ENCODE assay signal across 33 cellular contexts in genomic region chr1:150582371-150582770, GRCh38. TPM values are rescaled to one million over a fixed set of nuclear protein-coding genes. Genes with fewer than 3 reads are reported as not detected.
DNase-seq lines count a peak whose midpoint lies in the region; ATAC-seq and TF ChIP-seq lines count a peak whose summit lies in the region.
"Had no signal": no experiment of that assay in that cellular context is flagged by ENCODE, and none has a peak within 500 bp of the region (broad histone marks: within the 10 kb centered on the region; RNA-seq: fewer than 3 reads in every experiment).

No MANE protein-coding gene starts in this region.

- TF ChIP-seq EP300 in SK-N-SH (IDR thresholded peaks at IDR 0.05; ENCODE audit: borderline replicate concordance in 1 of 2, low read depth in 1 of 2, low read length in 1 of 2) = no peak

- no peak overlapping the region for H3K23ac ChIP-seq in mesenchymal stem cell (ENCODE audit: low read length in 2 of 2)

- no peak overlapping the region for H3K18ac ChIP-seq in mesenchymal stem cell (ENCODE audit: low read depth in 1 of 2, low read length in 2 of 2)

- no peaks in the 10 kb centered on the region; a peak in 3 of 22 replicates for H3K9me3 ChIP-seq in BLaER1 treated with 17β-estradiol and CSF1 and Interleukin-3, amounts not matched to agents 10 nM and 100 nM (replicated peaks in 1 of 11)
- no peaks in the 10 kb centered on the region for H3K9me3 ChIP-seq in mesenchymal stem cell (ENCODE audit: control insufficient read depth, low read length)
- no peaks in the 10 kb centered on the region for H3K9me3 ChIP-seq in SK-N-SH
- H3K9me3 ChIP-seq in PC-9 (ENCODE audit: insufficient read depth, low read depth) = no peaks in the 10 kb centered on the region
- H3K9me3 ChIP-seq: HAP-1, MG63, prostate gland, sigmoid colon, thoracic aorta had no signal

- H3K4me3 Mint-ChIP-seq in HFFc6 = no peak overlapping the region
- H3K4me3 Mint-ChIP-seq: activated CD8-positive, alpha-beta T cell treated with anti-CD3 and anti-CD28 coated beads for 36 hours; activated naive CD8-positive, alpha-beta T cell treated with anti-CD3 and anti-CD28 coated beads, Interleukin-2, amount 10 ng/mL, durations not matched to agents 7 days and 5 days; CD8-positive, alpha-beta T cell; T-helper 17 cell had no signal

- no peak overlapping the region for H4K8ac ChIP-seq in mesenchymal stem cell (ENCODE audit: low read length)

- no peak for ATAC-seq in GM18502 (IDR thresholded peaks at IDR 0.05; ENCODE audit: poor library complexity, unreplicated experiment)
- ATAC-seq: activated CD8-positive, alpha-beta T cell treated with anti-CD3 and anti-CD28 coated beads for 36 hours; CD8-positive, alpha-beta T cell; T-helper 17 cell had no signal

- peaks cover 17 to 32% (median 25%) of the 10 kb centered on the region in 10 experiments for H3K4me1 ChIP-seq in BLaER1 treated with 17β-estradiol and CSF1 and Interleukin-3, amounts not matched to agents 10 nM and 100 nM
- H3K4me1 ChIP-seq in mesenchymal stem cell (ENCODE audit: control insufficient read depth, insufficient read depth, low read depth, low read length) (peaks cover 4% of the 10 kb centered on the region), SK-N-SH (ENCODE audit: control insufficient read depth in 1 of 2, insufficient read depth in 2 of 2, low read depth in 1 of 2, low read length in 1 of 2) (peaks cover 0 to 4% of the 10 kb centered on the region in 2 experiments; a peak in 1 of 4 replicates), PC-9 (replicated peaks; ENCODE audit: insufficient read depth) (peaks cover 8% of the 10 kb centered on the region)
- H3K4me1 ChIP-seq: prostate gland had no signal

- no peak overlapping the region for H2BK15ac ChIP-seq in mesenchymal stem cell (ENCODE audit: low read depth, poor library complexity, severe bottlenecking)

- no TSS peak for BruUV-seq in PC-9 (replicated peaks; lab: Mats Ljungman, UMichigan)

- H3K14ac ChIP-seq in mesenchymal stem cell (ENCODE audit: low read length in 2 of 2) = no peak overlapping the region

- no peak for TF ChIP-seq POLR2A in lower leg skin (IDR thresholded peaks at IDR 0.05)

- H3K27ac ChIP-seq in BLaER1 treated with 17β-estradiol and CSF1 and Interleukin-3, amounts not matched to agents 10 nM and 100 nM = peak overlapping the region in 4 of 11 experiments; percentile 20 to 59 (median 36); a peak in 5 of 22 replicates
- H3K27ac ChIP-seq in mesenchymal stem cell (ENCODE audit: low read length, poor library complexity, severe bottlenecking) = no peak overlapping the region
- no peak overlapping the region; a peak in 1 of 4 replicates for H3K27ac ChIP-seq in SK-N-SH (ENCODE audit: low read depth in 2 of 2, low read length in 1 of 2)
- H3K27ac ChIP-seq in PC-9 = no peak overlapping the region
- H3K27ac ChIP-seq: epithelial cell of prostate, prostate gland, sigmoid colon, thoracic aorta had no signal

- H2BK5ac ChIP-seq in mesenchymal stem cell (ENCODE audit: low read depth, low read length, poor library complexity, severe bottlenecking) = no peak overlapping the region

- H4K20me1 ChIP-seq in BLaER1 treated with 17β-estradiol and CSF1 and Interleukin-3, amounts not matched to agents 10 nM and 100 nM = peaks cover 18 to 20% (median 20%) of the 10 kb centered on the region in 11 experiments
- peaks cover 17% of the 10 kb centered on the region for H4K20me1 ChIP-seq in SK-N-SH (ENCODE audit: insufficient read depth)
- H4K20me1 ChIP-seq in PC-9 (ENCODE audit: insufficient read depth) = peaks cover 17% of the 10 kb centered on the region

- H2AFZ ChIP-seq in mesenchymal stem cell (ENCODE audit: low read depth, low read length) = no peak overlapping the region
- no peak overlapping the region for H2AFZ ChIP-seq in SK-N-SH (ENCODE audit: low read depth)
- no peak overlapping the region for H2AFZ ChIP-seq in PC-9

- H3K9ac ChIP-seq in BLaER1 treated with 17β-estradiol and CSF1 and Interleukin-3, amounts not matched to agents 10 nM and 100 nM = peak overlapping the region in 1 of 11 experiments; percentile 27; a peak in 1 of 22 replicates
- H3K9ac ChIP-seq in mesenchymal stem cell (ENCODE audit: low read length) (no peak overlapping the region), SK-N-SH (no peak overlapping the region)

- H3K27me3 Mint-ChIP-seq in HFFc6 (ENCODE audit: insufficient read depth) = peaks cover 26% of the 10 kb centered on the region
- H3K27me3 Mint-ChIP-seq: activated CD8-positive, alpha-beta T cell treated with anti-CD3 and anti-CD28 coated beads for 36 hours; activated naive CD8-positive, alpha-beta T cell treated with anti-CD3 and anti-CD28 coated beads, Interleukin-2, amount 10 ng/mL, durations not matched to agents 7 days and 5 days; T-helper 17 cell had no signal

- POLR2A ChIA-PET in SK-N-SH (lab: Yijun Ruan, JAX) = no interaction called here
- POLR2A ChIA-PET in PC-9 (lab: Charles Lee; ENCODE audit: unreplicated experiment) = no interaction called here

- DNase-seq in HFFc6 (no peak), astrocyte of the hippocampus (ENCODE audit: low read depth, low spot score) (peak; percentile 42), mesenchymal stem cell (peak; percentile 15), SK-N-SH (no peak), lower leg skin (ENCODE audit: low spot score in 2 of 2) (no peak), PC-9 (no peak)
- DNase-seq: activated CD4-positive, alpha-beta T cell treated with anti-CD3 and anti-CD28 coated beads for 1 hour; activated CD8-positive, alpha-beta T cell treated with anti-CD3 and anti-CD28 coated beads for 36 hours; activated naive CD8-positive, alpha-beta T cell treated with anti-CD3 and anti-CD28 coated beads, Interleukin-2, amount 10 ng/mL, durations not matched to agents 7 days and 5 days; CD8-positive, alpha-beta T cell; DMS 273 treated with DMSO at 0.1 percent for 48 hours; effector CD8-positive, alpha-beta T cell; head of caudate nucleus; KBM-7; kidney glomerular epithelial cell; mammary epithelial cell; MG63; NCI-H1417; NCI-H2081; NCI-H345; NCI-H82; RPMI8226; stimulated activated CD4-positive, alpha-beta T cell treated with anti-CD3 and anti-CD28 coated beads, Interleukin-15, amount 100 ng/mL, for 24 hours; stimulated activated naive CD4-positive, alpha-beta T cell treated with Interleukin-2 at 50 U/mL for 16 hours; T-helper 17 cell had no signal

- H3K79me1 ChIP-seq in mesenchymal stem cell (replicated peaks; ENCODE audit: low read length, poor library complexity, severe bottlenecking) = peaks cover 7% of the 10 kb centered on the region

- no peak overlapping the region for H2BK12ac ChIP-seq in mesenchymal stem cell (ENCODE audit: low read length in 2 of 2)

- intact Hi-C loops in lower leg skin (cut with DNase I; ENCODE audit: low total_unique reads) (no loop called here), PC-9 (cut with micrococcal nuclease; ENCODE audit: unreplicated experiment) (no loop called here)

- peaks cover 17% of the 10 kb centered on the region for H3K36me3 Mint-ChIP-seq in HFFc6 (ENCODE audit: low read depth)

- CTCF ChIA-PET in SK-N-SH (lab: Yijun Ruan, JAX) = interaction anchor here (1.9 kb wide), 1 partner anchor 22 kb away, joined by 5 read pairs; no protein-coding TSS in a partner anchor
- CTCF ChIA-PET in PC-9 (lab: Charles Lee) = no interaction called here

- no peak overlapping the region for H2AK5ac ChIP-seq in mesenchymal stem cell (ENCODE audit: low read length, severe bottlenecking)

- TF ChIP-seq RAD21 in SK-N-SH (IDR thresholded peaks at IDR 0.05; ENCODE audit: low read length) = no peak

- no peak overlapping the region for H4K91ac ChIP-seq in mesenchymal stem cell (ENCODE audit: low read length)

- no peak overlapping the region for H2BK120ac ChIP-seq in mesenchymal stem cell (ENCODE audit: low read depth, low read length)

- peaks cover 12 to 17% (median 15%) of the 10 kb centered on the region in 11 experiments for H3K36me3 ChIP-seq in BLaER1 treated with 17β-estradiol and CSF1 and Interleukin-3, amounts not matched to agents 10 nM and 100 nM
- H3K36me3 ChIP-seq in mesenchymal stem cell (ENCODE audit: control insufficient read depth in 1 of 2, insufficient read depth in 2 of 2, low read depth in 1 of 2, low read length in 2 of 2) (peaks cover 5 to 16% of the 10 kb centered on the region in 2 experiments), SK-N-SH (replicated peaks in 1 of 2; ENCODE audit: control insufficient read depth in 1 of 2, insufficient read depth in 2 of 2, low read length in 1 of 2) (peaks cover 11 to 17% of the 10 kb centered on the region in 2 experiments), PC-9 (ENCODE audit: low read depth) (peaks cover 17% of the 10 kb centered on the region)
- H3K36me3 ChIP-seq: prostate gland had no signal

- no peaks in the 10 kb centered on the region for H3K27me3 ChIP-seq in BLaER1 treated with 17β-estradiol and CSF1 and Interleukin-3, amounts not matched to agents 10 nM and 100 nM
- H3K27me3 ChIP-seq in mesenchymal stem cell (ENCODE audit: control insufficient read depth in 1 of 2, insufficient read depth in 1 of 2, low read length in 2 of 2) (no peaks in the 10 kb centered on the region), SK-N-SH (ENCODE audit: insufficient read depth) (no peaks in the 10 kb centered on the region), PC-9 (ENCODE audit: insufficient read depth, low read depth) (no peaks in the 10 kb centered on the region)
- H3K27me3 ChIP-seq: MG63, sigmoid colon had no signal

- H3F3A ChIP-seq in SK-N-SH (replicated peaks; ENCODE audit: insufficient read depth) (peaks cover 27% of the 10 kb centered on the region), PC-9 (ENCODE audit: insufficient read depth, low read depth) (peaks cover 26% of the 10 kb centered on the region)

- TF ChIP-seq CTCF in HFFc6 (IDR thresholded peaks at IDR 0.05) (no peak), SK-N-SH (IDR thresholded peaks at IDR 0.05) (no peak), lower leg skin (IDR thresholded peaks at IDR 0.05) (no peak), PC-9 (conservative IDR thresholded peaks at IDR 0.05) (no peak)

- no peak overlapping the region for H3K4ac ChIP-seq in mesenchymal stem cell (ENCODE audit: low read depth in 1 of 2, low read length in 2 of 2)

- WGBS in mesenchymal stem cell = 100% methylated on average over 1 of the region's 2 CpGs
- 95% methylated on average over 2 of the region's 2 CpGs for WGBS in SK-N-SH (ENCODE audit: low lambda C conversion rate)
- 71 to 79% methylated on average over 2 of the region's 2 CpGs for whole genome bisulfite sequencing in lower leg skin, 2 donors

- H3K4me1 Mint-ChIP-seq in HFFc6 (ENCODE audit: low read depth) = peaks cover 22% of the 10 kb centered on the region

- H3K4me2 ChIP-seq in BLaER1 treated with 17β-estradiol and CSF1 and Interleukin-3, amounts not matched to agents 10 nM and 100 nM = peak overlapping the region in 7 of 11 experiments; percentile 16 to 77 (median 58); a peak in 10 of 22 replicates
- H3K4me2 ChIP-seq in mesenchymal stem cell (ENCODE audit: low read length, poor library complexity, severe bottlenecking) (no peak overlapping the region), SK-N-SH (no peak overlapping the region), PC-9 (no peak overlapping the region)

- no peak overlapping the region for H3K4me3 ChIP-seq in BLaER1 treated with 17β-estradiol and CSF1 and Interleukin-3, amounts not matched to agents 10 nM and 100 nM
- H3K4me3 ChIP-seq in mesenchymal stem cell (ENCODE audit: insufficient read depth in 1 of 2, low read depth in 1 of 2, low read length in 2 of 2) (no peak overlapping the region), SK-N-SH (ENCODE audit: low read depth in 2 of 2, low read length in 1 of 2) (no peak overlapping the region), lower leg skin (ENCODE audit: low read depth, poor library complexity, severe bottlenecking) (no peak overlapping the region), PC-9 (no peak overlapping the region)
- H3K4me3 ChIP-seq: HAP-1, MG63, prostate gland, sigmoid colon, thoracic aorta had no signal

- H3K9me3 Mint-ChIP-seq in HFFc6 = peaks cover 21% of the 10 kb centered on the region
- H3K9me3 Mint-ChIP-seq: activated CD8-positive, alpha-beta T cell treated with anti-CD3 and anti-CD28 coated beads for 36 hours; activated naive CD8-positive, alpha-beta T cell treated with anti-CD3 and anti-CD28 coated beads, Interleukin-2, amount 10 ng/mL, durations not matched to agents 7 days and 5 days; CD8-positive, alpha-beta T cell had no signal

- peak overlapping the region; percentile 12; the same call in 1 of the 2 replicates for H3K27ac Mint-ChIP-seq in HFFc6
- H3K27ac Mint-ChIP-seq: activated CD8-positive, alpha-beta T cell treated with anti-CD3 and anti-CD28 coated beads for 36 hours; activated naive CD8-positive, alpha-beta T cell treated with anti-CD3 and anti-CD28 coated beads, Interleukin-2, amount 10 ng/mL, durations not matched to agents 7 days and 5 days; CD8-positive, alpha-beta T cell; T-helper 17 cell had no signal

- H3K9me2 ChIP-seq in SK-N-SH (no peaks in the 10 kb centered on the region), PC-9 (ENCODE audit: insufficient read depth) (no peaks in the 10 kb centered on the region)

- H3K79me2 ChIP-seq in SK-N-SH (ENCODE audit: insufficient read depth) = peaks cover 45% of the 10 kb centered on the region
- peaks cover 27% of the 10 kb centered on the region for H3K79me2 ChIP-seq in PC-9 (ENCODE audit: low read depth)

RNA-seq across cellular contexts. Expression of gene MCL1, which starts 3.0 kb away (rescaled TPM):
- total RNA-seq in HFFc6 (2021; fragmentation: NEBNext Ultra II Directional; extraction: Animal tissue kit (Norgen Biotek cat#: 25700)) = 100 to 1,000 TPM; 155 to 170 (median 164) TPM
- polyA plus RNA-seq in mesenchymal stem cell (2013, experiment 1 of 2) = 229 TPM
- 224 TPM for polyA plus RNA-seq in mesenchymal stem cell (2013, experiment 2 of 2)
- 110 and 131 TPM in 2 replicates for polyA plus RNA-seq in SK-N-SH (2012; rRNA removed)
- 70.8 and 82.9 TPM in 2 replicates for polyA plus RNA-seq in SK-N-SH (2012; cell fraction: cytosol; rRNA removed)
- polyA plus RNA-seq in SK-N-SH (2012; cell fraction: nucleus; rRNA removed) = 354 and 429 TPM in 2 replicates
- 100 to 1,000 TPM; 282 to 445 (median 360) TPM for total RNA-seq in lower leg skin
- total RNA-seq in PC-9 (2021) = 145 and 178 TPM in 2 replicates

RNA-seq across cellular contexts. Expression of gene ADAMTSL4, which starts 33.2 kb away (rescaled TPM):
- total RNA-seq in HFFc6 (2021; fragmentation: NEBNext Ultra II Directional; extraction: Animal tissue kit (Norgen Biotek cat#: 25700)) = 10 to 100 TPM; 33.7 to 61.2 (median 38.2) TPM
- 15.0 TPM for polyA plus RNA-seq in mesenchymal stem cell (2013, experiment 1 of 2)
- 14.4 TPM for polyA plus RNA-seq in mesenchymal stem cell (2013, experiment 2 of 2)
- 2.4 and 3.4 TPM in 2 replicates for polyA plus RNA-seq in SK-N-SH (2012; rRNA removed)
- polyA plus RNA-seq in SK-N-SH (2012; cell fraction: cytosol; rRNA removed) = 1.9 and 3.0 TPM in 2 replicates
- 11.2 and 16.1 TPM in 2 replicates for polyA plus RNA-seq in SK-N-SH (2012; cell fraction: nucleus; rRNA removed)
- total RNA-seq in lower leg skin (10 to 100 TPM; 10.1 to 15.9 (median 13.6) TPM), PC-9 (2021) (67.9 and 76.7 TPM in 2 replicates)
- total RNA-seq: CD8-positive, alpha-beta T cell; HT-29 had no signal

RNA-seq across cellular contexts. Expression of gene ENSA, which starts 47.0 kb away (rescaled TPM):
- 100 to 1,000 TPM; 111 to 124 (median 119) TPM for total RNA-seq in HFFc6 (2021; fragmentation: NEBNext Ultra II Directional; extraction: Animal tissue kit (Norgen Biotek cat#: 25700))
- polyA plus RNA-seq in mesenchymal stem cell (2013, experiment 1 of 2) = 71.3 TPM
- 71.6 TPM for polyA plus RNA-seq in mesenchymal stem cell (2013, experiment 2 of 2)
- 47.4 and 56.3 TPM in 2 replicates for polyA plus RNA-seq in SK-N-SH (2012; rRNA removed)
- polyA plus RNA-seq in SK-N-SH (2012; cell fraction: cytosol; rRNA removed) = 62.5 and 74.7 TPM in 2 replicates
- polyA plus RNA-seq in SK-N-SH (2012; cell fraction: nucleus; rRNA removed) = 32.5 and 33.7 TPM in 2 replicates
- 100 to 1,000 TPM; 250 to 393 (median 345) TPM for total RNA-seq in lower leg skin
- 229 and 263 TPM in 2 replicates for total RNA-seq in PC-9 (2021)

Comparison
In these comparisons a context has a peak if more than half of its experiments do, and no peak if none do; other contexts are left out.
1. H3K4me2 ChIP-seq: peak in BLaER1 treated with 17β-estradiol and CSF1 and Interleukin-3, amounts not matched to agents 10 nM and 100 nM (7 of 11); none in mesenchymal stem cell (single experiment), SK-N-SH (single experiment) and PC-9 (single experiment).
2. DNase-seq: peak in astrocyte of the hippocampus (single experiment) and mesenchymal stem cell (single experiment); none in HFFc6 (single experiment), SK-N-SH (single experiment), lower leg skin (0 of 2) and PC-9 (0 of 2).